Comparison of ENCODE assay signal across 10 cellular contexts in genomic region chr11:36041988-36042606, GRCh38.
A peak's percentile ranks its signal among the peaks of the same experiment; 100 is the strongest.
DNase-seq lines count a peak whose midpoint lies in the region; ATAC-seq and TF ChIP-seq lines count a peak whose summit lies in the region.
"Had no signal": no experiment of that assay in that cellular context is flagged by ENCODE, and none has a peak within 500 bp of the region (broad histone marks: within the 10 kb centered on the region; RNA-seq: fewer than 3 reads in every experiment).

No MANE protein-coding gene starts in this region.

- no peaks in the 10 kb centered on the region for H3K27me3 ChIP-seq in KMS-11 (ENCODE audit: insufficient read depth, low read depth)
- H3K27me3 ChIP-seq: MG63 had no signal

- in situ Hi-C loops in astrocyte of the spinal cord (cut with HindIII; ENCODE audit: low sequenced_read_pairs), result no loop called here

- H3K4me3 ChIP-seq in KMS-11 (IDR thresholded peaks at IDR 0.05; ENCODE audit: insufficient read depth, low read depth, low read length) (no peak overlapping the region), astrocyte of the spinal cord (ENCODE audit: low read depth, low read length) (no peak overlapping the region)
- H3K4me3 ChIP-seq: MG63 had no signal

- H3K4me3 Mint-ChIP-seq in Calu3 (ENCODE audit: low read depth, unreplicated experiment) (no peak overlapping the region), nephron progenitor cell (peak overlapping the region; percentile 28)

- ATAC-seq in HG03025 (IDR thresholded peaks at IDR 0.05; ENCODE audit: low FRiP score, unreplicated experiment), result no peak

- CTCF ChIA-PET in Calu3 (lab: Charles Lee), result interaction anchor here (0.9 to 1.9 kb wide), 2 partner anchors 220 to 224 kb away, joined by 4 to 6 read pairs; no protein-coding TSS in a partner anchor

- H3K4me1 ChIP-seq in KMS-11 (ENCODE audit: low read depth, poor library complexity, severe bottlenecking), result peaks cover 4% of the 10 kb centered on the region

- peak; percentile 33 for TF ChIP-seq CTCF in Calu3 (IDR thresholded peaks at IDR 0.05; ENCODE audit: unreplicated experiment)
- peak; percentile 60 for TF ChIP-seq CTCF in KMS-11 (conservative IDR thresholded peaks at IDR 0.05; ENCODE audit: low read depth, low read length)
- peak; percentile 64 for TF ChIP-seq CTCF in astrocyte of the spinal cord (IDR thresholded peaks at IDR 0.05; ENCODE audit: low read depth, low read length)
- peak; percentile 36 for TF ChIP-seq CTCF in nephron progenitor cell (IDR thresholded peaks at IDR 0.05)

- H3K9ac ChIP-seq in KMS-11, result no peak overlapping the region

- no peaks in the 10 kb centered on the region for H4K20me1 ChIP-seq in KMS-11 (ENCODE audit: insufficient read depth)

- no peaks in the 10 kb centered on the region for H3K9me3 Mint-ChIP-seq in Calu3 (ENCODE audit: low read depth, unreplicated experiment)
- no peaks in the 10 kb centered on the region for H3K9me3 Mint-ChIP-seq in nephron progenitor cell

- BruUV-seq in Calu3 (replicated peaks; lab: Mats Ljungman, UMichigan), result no TSS peak

- H3K79me2 ChIP-seq in KMS-11 (ENCODE audit: insufficient read depth, low read depth), result no peaks in the 10 kb centered on the region

- peaks cover 2% of the 10 kb centered on the region for H3K4me1 Mint-ChIP-seq in Calu3 (ENCODE audit: low read depth, unreplicated experiment)
- H3K4me1 Mint-ChIP-seq in nephron progenitor cell, result peaks cover 25% of the 10 kb centered on the region

- H3K4me2 ChIP-seq in KMS-11, result no peak overlapping the region

- H3K27me3 Mint-ChIP-seq in Calu3 (ENCODE audit: unreplicated experiment), result no peaks in the 10 kb centered on the region
- H3K27me3 Mint-ChIP-seq in nephron progenitor cell (ENCODE audit: low read depth, poor library complexity), result peaks cover 12% of the 10 kb centered on the region

- no peak overlapping the region for H2AFZ ChIP-seq in KMS-11 (ENCODE audit: low read depth)

- DNase-seq in Calu3 (peak; percentile 6), astrocyte of the spinal cord (ENCODE audit: low read depth, low spot score) (peak; percentile 30), nephron progenitor cell (no peak), C1 segment of cervical spinal cord (lab: John Stamatoyannopoulos, UW) (no peak), NCI-H510A (lab: John Stamatoyannopoulos, UW) (no peak)
- no peak for DNase-seq in activated CD4-positive, CD25-positive, alpha-beta regulatory T cell (lab: John Stamatoyannopoulos, UW)
- DNase-seq: MG63; stimulated activated CD4-positive, alpha-beta T cell treated with anti-CD3 and anti-CD28 coated beads, Interleukin-2, amount 100 ng/mL, for 48 hours had no signal

- H3K27ac Mint-ChIP-seq in Calu3 (ENCODE audit: unreplicated experiment), result no peak overlapping the region
- H3K27ac Mint-ChIP-seq in nephron progenitor cell, result peak overlapping the region; percentile 93

- no peaks in the 10 kb centered on the region for H3K36me3 Mint-ChIP-seq in Calu3 (ENCODE audit: insufficient read depth, unreplicated experiment)
- H3K36me3 Mint-ChIP-seq in nephron progenitor cell (ENCODE audit: low read depth), result peaks cover 41% of the 10 kb centered on the region

- intact Hi-C loops in Calu3 (cut with micrococcal nuclease; ENCODE audit: unreplicated experiment), result loop anchor here (5.0 kb wide), 3 partner anchors 105 to 220 kb away; no protein-coding TSS in a partner anchor

- no peaks in the 10 kb centered on the region for H3K36me3 ChIP-seq in KMS-11 (ENCODE audit: insufficient read depth)
- H3K36me3 ChIP-seq: MG63 had no signal

- no peak overlapping the region for H3K27ac ChIP-seq in KMS-11

Comparison
In these comparisons a context has a peak if more than half of its experiments do, and no peak if none do; other contexts are left out.
1. DNase-seq: peak in Calu3 (single experiment) and astrocyte of the spinal cord (single experiment); none in nephron progenitor cell (single experiment), activated CD4-positive, CD25-positive, alpha-beta regulatory T cell (0 of 4), C1 segment of cervical spinal cord (0 of 14) and NCI-H510A (single experiment).
2. Peak in every context shown above with its lines, with median percentiles within 50 percentile points of each other: CTCF ChIP-seq.